ENCODE assay signal across 14 cellular contexts in the genomic region with DNA sequence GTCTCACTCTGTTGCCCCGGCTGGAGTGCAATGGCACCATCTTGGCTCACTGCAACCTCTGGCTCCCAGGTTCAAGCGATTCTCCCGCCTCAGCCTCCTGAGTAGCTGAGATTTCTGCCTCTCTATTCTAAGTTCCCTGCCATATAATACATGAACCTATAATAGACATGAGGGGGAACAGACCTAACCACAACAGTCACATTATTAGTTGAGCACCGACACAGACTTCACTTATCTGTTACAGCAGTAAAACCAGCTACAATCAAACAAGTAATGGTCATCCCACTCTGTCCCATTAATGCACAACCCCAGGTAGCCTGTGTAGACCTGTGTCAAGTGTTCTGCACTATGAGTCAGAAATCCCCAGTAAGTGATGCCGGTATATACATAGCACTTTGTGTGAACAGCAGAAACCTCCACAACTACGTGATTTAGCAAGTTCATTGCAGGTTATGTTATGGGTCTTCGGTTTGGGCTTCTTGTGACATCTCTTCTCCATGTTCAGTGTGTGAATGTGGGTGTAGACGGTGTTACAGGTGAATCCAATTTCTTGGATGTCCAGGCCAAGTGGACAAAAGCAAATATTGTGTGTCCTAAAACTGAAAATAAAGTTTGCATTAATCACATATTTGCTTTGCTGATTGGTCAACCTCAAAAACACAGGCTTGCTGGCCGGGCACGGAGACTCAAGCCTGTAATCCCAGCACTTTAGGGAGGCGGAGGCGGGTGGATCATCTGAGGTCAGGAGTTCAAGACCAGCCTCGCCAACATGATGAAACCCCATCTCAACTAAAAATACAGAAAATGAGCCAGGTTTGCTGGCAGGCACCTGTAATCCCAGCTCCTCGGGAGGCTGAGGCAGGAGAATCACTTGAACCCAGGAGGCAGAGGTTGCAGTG.
A peak's percentile ranks its signal among the peaks of the same experiment; 100 is the strongest.
DNase-seq lines count a peak whose midpoint lies in the region; ATAC-seq and TF ChIP-seq lines count a peak whose summit lies in the region.
"Had no signal": no experiment of that assay in that cellular context is flagged by ENCODE, and none has a peak within 500 bp of the region (broad histone marks: within the 10 kb centered on the region; RNA-seq: fewer than 3 reads in every experiment).

No MANE protein-coding gene starts in this region.

- no peak overlapping the region for H3K4me2 ChIP-seq in MM.1S (ENCODE audit: low read depth, low read length)
- H3K4me2 ChIP-seq: A549, KMS-11 had no signal

- no peak for ATAC-seq in HG03378 (IDR thresholded peaks at IDR 0.05; ENCODE audit: unreplicated experiment)
- ATAC-seq in GM18868 (IDR thresholded peaks at IDR 0.05; ENCODE audit: unreplicated experiment) = no peak
- ATAC-seq: A549 had no signal

- H3K4me1 ChIP-seq in MM.1S (ENCODE audit: low read length) = peaks cover 12% of the 10 kb centered on the region
- H3K4me1 ChIP-seq: BE2C had no signal

- TF ChIP-seq CTCF in GM13977 (IDR thresholded peaks at IDR 0.05; ENCODE audit: extremely low read depth, insufficient read depth, missing control alignments) (no peak), coronary artery (IDR thresholded peaks at IDR 0.05) (no peak), MM.1S (IDR thresholded peaks at IDR 0.05; ENCODE audit: low read length) (no peak)

- H3K4me3 ChIP-seq in coronary artery (no peak overlapping the region), MM.1S (ENCODE audit: low read length) (no peak overlapping the region)
- H3K4me3 ChIP-seq: A549 had no signal

- DNase-seq in GM13977 (ENCODE audit: low spot score) = peak; percentile 44
- DNase-seq in coronary artery (ENCODE audit: low spot score) = peak; percentile 38
- no peak for DNase-seq in MM.1S
- DNase-seq: BE2C; CD4-positive, alpha-beta memory T cell; DMS153; DMS79 treated with DMSO at 0.1 percent for 48 hours; EL; HCEC 1CT had no signal

- H2AFZ ChIP-seq in MM.1S (ENCODE audit: low read length) = no peak overlapping the region

- no peaks in the 10 kb centered on the region for H3K9me2 ChIP-seq in MM.1S (replicated peaks; ENCODE audit: insufficient read depth, low read length)

- no peak overlapping the region for H3K27ac ChIP-seq in coronary artery
- no peak overlapping the region for H3K27ac ChIP-seq in MM.1S (ENCODE audit: low read length)
- H3K27ac ChIP-seq: A549, C4-2B, KMS-11 had no signal

- in situ Hi-C loops in GM13977 (cut with MboI; ENCODE audit: low pct_unique_long_range_greater_than_20kb, low sequenced_read_pairs, unreplicated experiment) = no loop called here

- no peaks in the 10 kb centered on the region for H4K20me1 ChIP-seq in MM.1S (ENCODE audit: insufficient read depth, low read length)

- peaks cover 14% of the 10 kb centered on the region for H3F3A ChIP-seq in MM.1S (ENCODE audit: insufficient read depth, low read length)

- H3K9ac ChIP-seq in MM.1S (ENCODE audit: low read length) = no peak overlapping the region
- H3K9ac ChIP-seq: KMS-11 had no signal

- H3K9me3 ChIP-seq in MM.1S (replicated peaks; ENCODE audit: insufficient read depth, low read length) = no peaks in the 10 kb centered on the region
- H3K9me3 ChIP-seq: A549, BE2C had no signal

- no peaks in the 10 kb centered on the region for H3K36me3 ChIP-seq in MM.1S (replicated peaks; ENCODE audit: insufficient read depth, low read length)
- H3K36me3 ChIP-seq: BE2C had no signal

- peaks cover 16% of the 10 kb centered on the region; the same call in 1 of the 2 replicates for H3K79me2 ChIP-seq in MM.1S (ENCODE audit: low read length)

- no peaks in the 10 kb centered on the region for H3K27me3 ChIP-seq in MM.1S (replicated peaks; ENCODE audit: insufficient read depth, low read length)
- H3K27me3 ChIP-seq: BE2C had no signal
